Comparison of ENCODE assay signal across 1 cellular context in genomic region chr16:69465083-69465721, GRCh38.
TF ChIP-seq lines count a peak whose summit lies in the region.

No MANE protein-coding gene starts in this region.

TF ChIP-seq in HepG2, 621 proteins besides CTCF, POLR2A, EP300 and RAD21 (continued from another document):
- TF ChIP-seq, protein P1, sequence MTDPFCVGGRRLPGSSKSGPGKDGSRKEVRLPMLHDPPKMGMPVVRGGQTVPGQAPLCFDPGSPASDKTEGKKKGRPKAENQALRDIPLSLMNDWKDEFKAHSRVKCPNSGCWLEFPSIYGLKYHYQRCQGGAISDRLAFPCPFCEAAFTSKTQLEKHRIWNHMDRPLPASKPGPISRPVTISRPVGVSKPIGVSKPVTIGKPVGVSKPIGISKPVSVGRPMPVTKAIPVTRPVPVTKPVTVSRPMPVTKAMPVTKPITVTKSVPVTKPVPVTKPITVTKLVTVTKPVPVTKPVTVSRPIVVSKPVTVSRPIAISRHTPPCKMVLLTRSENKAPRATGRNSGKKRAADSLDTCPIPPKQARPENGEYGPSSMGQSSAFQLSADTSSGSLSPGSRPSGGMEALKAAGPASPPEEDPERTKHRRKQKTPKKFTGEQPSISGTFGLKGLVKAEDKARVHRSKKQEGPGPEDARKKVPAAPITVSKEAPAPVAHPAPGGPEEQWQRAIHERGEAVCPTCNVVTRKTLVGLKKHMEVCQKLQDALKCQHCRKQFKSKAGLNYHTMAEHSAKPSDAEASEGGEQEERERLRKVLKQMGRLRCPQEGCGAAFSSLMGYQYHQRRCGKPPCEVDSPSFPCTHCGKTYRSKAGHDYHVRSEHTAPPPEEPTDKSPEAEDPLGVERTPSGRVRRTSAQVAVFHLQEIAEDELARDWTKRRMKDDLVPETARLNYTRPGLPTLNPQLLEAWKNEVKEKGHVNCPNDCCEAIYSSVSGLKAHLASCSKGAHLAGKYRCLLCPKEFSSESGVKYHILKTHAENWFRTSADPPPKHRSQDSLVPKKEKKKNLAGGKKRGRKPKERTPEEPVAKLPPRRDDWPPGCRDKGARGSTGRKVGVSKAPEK (CRISPR knock-in tag; IDR thresholded peaks at IDR 0.05; ENCODE audit: borderline replicate concordance): 0 out of 2 replicates have a peak, but pooled peaks have one; percentile 2
- TF ChIP-seq ZNF138 (CRISPR knock-in tag; IDR thresholded peaks at IDR 0.05; ENCODE audit: low read depth) (no peak), MAFK (conservative IDR thresholded peaks at IDR 0.05 in 1 of 2, IDR thresholded peaks at IDR 0.05 in 1 of 2; ENCODE audit: low read length in 2 of 2) (no peak), POGZ (CRISPR knock-in tag; IDR thresholded peaks at IDR 0.05) (peak; percentile 44), PRDM10 (CRISPR knock-in tag; IDR thresholded peaks at IDR 0.05; ENCODE audit: low read depth) (no peak), NRL (CRISPR knock-in tag; IDR thresholded peaks at IDR 0.05; ENCODE audit: borderline replicate concordance) (no peak), NR2C2 (CRISPR knock-in tag; IDR thresholded peaks at IDR 0.05; ENCODE audit: borderline replicate concordance) (no peak), HMGXB3 (CRISPR knock-in tag; IDR thresholded peaks at IDR 0.05; ENCODE audit: borderline replicate concordance) (no peak), GPBP1L1 (CRISPR knock-in tag; IDR thresholded peaks at IDR 0.05) (no peak), SCMH1 (CRISPR knock-in tag; IDR thresholded peaks at IDR 0.05; ENCODE audit: borderline replicate concordance) (no peak), ZNF792 (CRISPR knock-in tag; IDR thresholded peaks at IDR 0.05) (peak; percentile 29; the same call in 1 of the 2 replicates), HMGXB4 (CRISPR knock-in tag; IDR thresholded peaks at IDR 0.05; ENCODE audit: borderline replicate concordance in 1 of 2, low read depth in 1 of 2) (no peak), ZNF660 (CRISPR knock-in tag; IDR thresholded peaks at IDR 0.05; ENCODE audit: borderline replicate concordance, low read depth) (no peak), RFXANK (CRISPR knock-in tag; IDR thresholded peaks at IDR 0.05) (no peak)
- TF ChIP-seq, protein P2, sequence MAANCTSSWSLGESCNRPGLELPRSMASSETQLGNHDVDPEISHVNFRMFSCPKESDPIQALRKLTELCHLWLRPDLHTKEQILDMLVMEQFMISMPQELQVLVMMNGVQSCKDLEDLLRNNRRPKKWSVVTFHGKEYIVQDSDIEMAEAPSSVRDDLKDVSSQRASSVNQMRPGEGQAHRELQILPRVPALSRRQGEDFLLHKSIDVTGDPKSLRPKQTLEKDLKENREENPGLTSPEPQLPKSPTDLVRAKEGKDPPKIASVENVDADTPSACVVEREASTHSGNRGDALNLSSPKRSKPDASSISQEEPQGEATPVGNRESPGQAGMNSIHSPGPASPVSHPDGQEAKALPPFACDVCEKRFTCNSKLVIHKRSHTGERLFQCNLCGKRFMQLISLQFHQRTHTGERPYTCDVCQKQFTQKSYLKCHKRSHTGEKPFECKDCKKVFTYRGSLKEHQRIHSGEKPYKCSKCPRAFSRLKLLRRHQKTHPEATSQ (CRISPR knock-in tag; IDR thresholded peaks at IDR 0.05; ENCODE audit: borderline replicate concordance): no peak
